Comparison of ENCODE assay signal across 23 cellular contexts in genomic region chr4:54914781-54915180, GRCh38.
"Had no signal": no experiment of that assay in that cellular context is flagged by ENCODE, and none has a peak within 500 bp of the region (broad histone marks: within the 10 kb centered on the region; RNA-seq: fewer than 3 reads in every experiment).

No MANE protein-coding gene starts in this region.

- H3K27ac ChIP-seq: pancreas, psoas muscle, right atrium auricular region, right lobe of liver, transverse colon, upper lobe of right lung had no signal

- H3K4me1 ChIP-seq: pancreas, psoas muscle, right lobe of liver, transverse colon, upper lobe of right lung had no signal

- H3K27me3 ChIP-seq: heart right ventricle, hepatocyte, pancreas, right atrium auricular region, right lobe of liver, transverse colon, upper lobe of right lung, uterus had no signal

- H3K4me2 ChIP-seq: hepatocyte, smooth muscle cell had no signal

- H3K4me3 ChIP-seq: heart right ventricle, hepatocyte, left ventricle myocardium inferior, lung, mucosa of descending colon, pancreas, psoas muscle, right atrium auricular region, right lobe of liver, smooth muscle cell, transverse colon, upper lobe of right lung, uterus had no signal

- H3K36me3 ChIP-seq: heart right ventricle, left ventricle myocardium inferior, pancreas, right atrium auricular region, right lobe of liver, transverse colon, upper lobe of right lung, uterus had no signal

- H3K9me3 ChIP-seq: heart right ventricle, left ventricle myocardium inferior, mucosa of descending colon, pancreas, psoas muscle, right atrium auricular region, right lobe of liver, transverse colon, upper lobe of right lung, uterus had no signal

- DNase-seq: islet precursor cell; left ventricle myocardium inferior; midbrain; mucosa of descending colon; naive thymus-derived CD4-positive, alpha-beta T cell; pancreas; psoas muscle; right lobe of liver; stimulated activated CD4-positive, alpha-beta T cell treated with anti-CD3 and anti-CD28 coated beads, Interleukin-1b, Interleukin-23, amount 100 ng/mL, for 48 hours; stimulated activated CD4-positive, alpha-beta T cell treated with anti-CD3 and anti-CD28 coated beads, Interleukin-2, amount 100 ng/mL, for 48 hours; stimulated activated CD4-positive, alpha-beta T cell treated with anti-CD3 and anti-CD28 coated beads, Interleukin-4, amount 100 ng/mL, for 4 hours; stimulated activated CD8-positive, alpha-beta memory T cell treated with anti-CD3 and anti-CD28 coated beads, Interleukin-4, amount 100 ng/mL, for 48 hours; stimulated activated naive CD4-positive, alpha-beta T cell treated with Interleukin-2 at 50 U/mL for 16 hours; stimulated activated naive CD8-positive, alpha-beta T cell treated with anti-CD3 and anti-CD28 coated beads, Interleukin-15, amount 100 ng/mL, for 72 hours; substantia nigra; transverse colon; upper lobe of right lung; uterus had no signal
